12 cellular contexts compared by ENCODE assay signal in genomic region chr1:11051121-11051520, GRCh38. TPM values are rescaled to one million over a fixed set of nuclear protein-coding genes. Genes with fewer than 3 reads are reported as not detected.
"Had no signal": no experiment of that assay in that cellular context is flagged by ENCODE, and none has a peak within 500 bp of the region (broad histone marks: within the 10 kb centered on the region; RNA-seq: fewer than 3 reads in every experiment).

No MANE protein-coding gene starts in this region.

RNA-seq across cellular contexts. Expression of gene MASP2, which starts 4.1 kb away (rescaled TPM):
- total RNA-seq: activated B cell treated with CpG ODN at 0.5 μM for 24 hours; activated CD8-positive, alpha-beta T cell treated with anti-CD3 and anti-CD28 coated beads for 36 hours; activated naive CD8-positive, alpha-beta T cell treated with anti-CD3 and anti-CD28 coated beads, Interleukin-2, amount 10 ng/mL, durations not matched to agents 7 days and 5 days; ascending aorta; breast epithelium; cardiac muscle cell; dermis microvascular lymphatic vessel endothelial cell; fibroblast of lung; fibroblast of villous mesenchyme; frontal cortex; heart left ventricle had no signal
- polyA plus RNA-seq: endothelial cell of umbilical vein, fibroblast of lung, heart left ventricle had no signal
